ENCODE assay signal across 13 cellular contexts in genomic region chrX:151031365-151031975, GRCh38.
"Had no signal": no experiment of that assay in that cellular context is flagged by ENCODE, and none has a peak within 500 bp of the region (broad histone marks: within the 10 kb centered on the region; RNA-seq: fewer than 3 reads in every experiment).

No MANE protein-coding gene starts in this region.

- H3K27ac Mint-ChIP-seq: activated B cell treated with CpG ODN at 0.5 μM for 24 hours; activated CD4-positive, alpha-beta T cell treated with anti-CD3 and anti-CD28 coated beads, Interleukin-2, amount 10 ng/mL, durations not matched to agents 7 days and 5 days; nephron progenitor cell had no signal

- H3K4me3 Mint-ChIP-seq: activated B cell treated with CpG ODN at 0.5 μM for 24 hours; activated CD4-positive, alpha-beta T cell treated with anti-CD3 and anti-CD28 coated beads, Interleukin-2, amount 10 ng/mL, durations not matched to agents 7 days and 5 days; nephron progenitor cell had no signal

- ATAC-seq: gastroesophageal sphincter, left ventricle myocardium superior, psoas muscle, upper lobe of right lung had no signal

- H3K9me3 Mint-ChIP-seq: activated B cell treated with CpG ODN at 0.5 μM for 24 hours; activated CD4-positive, alpha-beta T cell treated with anti-CD3 and anti-CD28 coated beads, Interleukin-2, amount 10 ng/mL, durations not matched to agents 7 days and 5 days had no signal

- DNase-seq: activated B cell treated with CpG ODN at 0.5 μM for 24 hours; activated CD4-positive, alpha-beta T cell treated with anti-CD3 and anti-CD28 coated beads, Interleukin-2, amount 10 ng/mL, durations not matched to agents 7 days and 5 days; effector CD4-positive, alpha-beta T cell; kidney; left ventricle myocardium superior; mesenchymal stem cell; nephron progenitor cell; psoas muscle; right lobe of liver; stimulated activated naive CD4-positive, alpha-beta T cell treated with Interleukin-2 at 50 U/mL for 16 hours; testis; upper lobe of right lung had no signal

- H3K27me3 Mint-ChIP-seq: activated CD4-positive, alpha-beta T cell treated with anti-CD3 and anti-CD28 coated beads, Interleukin-2, amount 10 ng/mL, durations not matched to agents 7 days and 5 days had no signal

- H3K4me1 Mint-ChIP-seq: activated B cell treated with CpG ODN at 0.5 μM for 24 hours; activated CD4-positive, alpha-beta T cell treated with anti-CD3 and anti-CD28 coated beads, Interleukin-2, amount 10 ng/mL, durations not matched to agents 7 days and 5 days; nephron progenitor cell had no signal
